ENCODE assay signal across 11 cellular contexts in the genomic region with DNA sequence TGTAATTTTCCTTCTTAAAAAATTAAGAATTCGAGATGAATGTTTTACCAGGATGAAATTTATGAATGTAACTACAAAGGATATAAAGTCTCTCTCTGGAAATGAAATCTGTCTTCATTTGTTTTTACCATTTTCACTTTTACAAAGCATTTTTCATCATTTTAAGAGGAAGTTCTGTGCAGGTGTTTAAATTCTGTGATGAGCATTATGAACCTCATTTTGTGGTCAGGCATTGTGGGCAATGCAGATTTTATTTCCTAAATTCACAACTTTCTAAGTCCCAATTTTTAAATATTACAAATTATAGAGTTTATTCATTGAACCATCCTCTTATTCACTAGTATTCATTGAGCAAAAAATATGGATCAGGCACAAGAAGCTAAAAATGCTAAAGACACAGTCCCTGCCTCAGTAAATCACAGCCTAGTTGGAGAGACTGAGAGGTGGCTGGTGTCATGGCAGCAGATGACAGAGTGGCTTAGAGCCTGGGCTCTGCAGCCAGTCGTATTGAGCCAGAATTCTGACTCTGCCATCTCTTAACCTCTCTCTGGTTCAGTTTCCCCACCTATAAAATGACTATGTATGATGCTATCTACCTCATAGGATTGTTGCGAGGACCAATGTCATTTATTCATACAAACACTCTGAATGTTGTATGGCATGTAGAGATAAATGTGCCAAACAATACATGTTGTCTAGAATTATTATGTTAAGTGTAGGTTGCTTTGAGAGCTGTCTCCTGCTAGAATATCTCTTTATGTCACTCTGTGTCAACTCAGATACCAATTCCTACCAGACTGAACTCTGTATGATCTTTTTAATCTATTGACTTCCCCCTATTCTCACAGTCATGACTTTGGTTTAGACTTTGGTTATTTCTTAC. TPM values are rescaled to one million over a fixed set of nuclear protein-coding genes. Genes with fewer than 3 reads are reported as not detected.
A peak's percentile ranks its signal among the peaks of the same experiment; 100 is the strongest.
DNase-seq lines count a peak whose midpoint lies in the region; ATAC-seq and TF ChIP-seq lines count a peak whose summit lies in the region.
"Had no signal": no experiment of that assay in that cellular context is flagged by ENCODE, and none has a peak within 500 bp of the region (broad histone marks: within the 10 kb centered on the region; RNA-seq: fewer than 3 reads in every experiment).

No MANE protein-coding gene starts in this region.

- H3K27ac ChIP-seq in OCI-LY3 (ENCODE audit: low read length), result peak overlapping the region; percentile 69
- H3K27ac ChIP-seq: parathyroid adenoma, vagina had no signal

- H3K36me3 Mint-ChIP-seq in activated T-cell treated with anti-CD3 and anti-CD28 coated beads, Interleukin-2, amount 50 U/mL, for 4 hours (ENCODE audit: insufficient read depth), result no peaks in the 10 kb centered on the region
- no peaks in the 10 kb centered on the region for H3K36me3 Mint-ChIP-seq in central memory CD8-positive, alpha-beta T cell (ENCODE audit: insufficient read depth)

- no peak for DNase-seq in activated T-cell treated with anti-CD3 and anti-CD28 coated beads, Interleukin-2, amount 50 U/mL, for 4 hours
- no peak for DNase-seq in activated T-cell treated with anti-CD3 and anti-CD28 coated beads, Interleukin-2, amount 50 U/mL, for 1 hour
- DNase-seq in central memory CD8-positive, alpha-beta T cell (ENCODE audit: low spot score in 2 of 2), result no peak
- DNase-seq in stimulated activated naive CD8-positive, alpha-beta T cell treated with anti-CD3 and anti-CD28 coated beads, Interleukin-15, amount 100 ng/mL, for 72 hours, result no peak
- DNase-seq in cardiac septum (ENCODE audit: low spot score) (no peak), inferior parietal cortex (ENCODE audit: extremely low spot score) (no peak), NCI-H1930 (lab: John Stamatoyannopoulos, UW) (no peak)
- DNase-seq: anterior cingulate cortex had no signal

- H3K9ac ChIP-seq in OCI-LY3 (ENCODE audit: low read length), result peak overlapping the region; percentile 17; the same call in 1 of the 2 replicates
- H3K9ac ChIP-seq: parathyroid adenoma had no signal

- peaks cover 32% of the 10 kb centered on the region for H3K4me1 Mint-ChIP-seq in activated T-cell treated with anti-CD3 and anti-CD28 coated beads, Interleukin-2, amount 50 U/mL, for 4 hours (ENCODE audit: low read depth)
- H3K4me1 Mint-ChIP-seq in central memory CD8-positive, alpha-beta T cell, result peaks cover 11% of the 10 kb centered on the region
- peaks cover 63% of the 10 kb centered on the region for H3K4me1 Mint-ChIP-seq in stimulated activated naive CD8-positive, alpha-beta T cell treated with anti-CD3 and anti-CD28 coated beads, Interleukin-15, amount 100 ng/mL, for 72 hours

- H3K4me2 ChIP-seq in OCI-LY3 (ENCODE audit: low read length), result peak overlapping the region; percentile 58

- H3K79me2 ChIP-seq in OCI-LY3 (ENCODE audit: low read length), result no peaks in the 10 kb centered on the region
- H3K79me2 ChIP-seq: parathyroid adenoma had no signal

- H3K36me3 ChIP-seq in OCI-LY3 (replicated peaks; ENCODE audit: low read depth, low read length), result no peaks in the 10 kb centered on the region
- H3K36me3 ChIP-seq: vagina had no signal

- H3K9me3 ChIP-seq in OCI-LY3 (ENCODE audit: insufficient read depth, low read length), result no peaks in the 10 kb centered on the region
- H3K9me3 ChIP-seq: vagina had no signal

- H3K4me3 ChIP-seq in OCI-LY3 (ENCODE audit: low read length), result peak overlapping the region; percentile 25
- H3K4me3 ChIP-seq: vagina had no signal

- ATAC-seq in activated T-cell treated with anti-CD3 and anti-CD28 coated beads, Interleukin-2, amount 50 U/mL, for 4 hours, result peak; percentile 70 to 72
- peak; percentile 36 for ATAC-seq in central memory CD8-positive, alpha-beta T cell (replicated peaks; ENCODE audit: extremely low read depth, poor library complexity, severe bottlenecking)
- peak; percentile 92 for ATAC-seq in stimulated activated naive CD8-positive, alpha-beta T cell treated with anti-CD3 and anti-CD28 coated beads, Interleukin-15, amount 100 ng/mL, for 72 hours

- intact Hi-C loops in cardiac septum (cut with DNase I), result no loop called here

- no peak for TF ChIP-seq CTCF in OCI-LY3 (IDR thresholded peaks at IDR 0.05; ENCODE audit: low read depth, low read length)

- H3K27me3 ChIP-seq in OCI-LY3 (ENCODE audit: low read depth, low read length), result no peaks in the 10 kb centered on the region
- H3K27me3 ChIP-seq: vagina had no signal

- no peaks in the 10 kb centered on the region for H4K20me1 ChIP-seq in OCI-LY3 (ENCODE audit: insufficient read depth, low read length)

- H2AFZ ChIP-seq in OCI-LY3 (ENCODE audit: low read depth, low read length), result no peak overlapping the region; the same call in 1 of the 2 replicates
- H2AFZ ChIP-seq: parathyroid adenoma had no signal

- H3K4me1 ChIP-seq in OCI-LY3 (ENCODE audit: low read length), result peaks cover 61% of the 10 kb centered on the region
- H3K4me1 ChIP-seq: parathyroid adenoma had no signal

- peaks cover 4% of the 10 kb centered on the region for H3K9me3 Mint-ChIP-seq in activated T-cell treated with anti-CD3 and anti-CD28 coated beads, Interleukin-2, amount 50 U/mL, for 4 hours
- no peaks in the 10 kb centered on the region for H3K9me3 Mint-ChIP-seq in central memory CD8-positive, alpha-beta T cell
- peaks cover 0 to 2% of the 10 kb centered on the region in 2 donors for H3K9me3 Mint-ChIP-seq in stimulated activated naive CD8-positive, alpha-beta T cell treated with anti-CD3 and anti-CD28 coated beads, Interleukin-15, amount 100 ng/mL, for 72 hours

- no peak overlapping the region for H3K27ac Mint-ChIP-seq in central memory CD8-positive, alpha-beta T cell (ENCODE audit: low read depth)
- peak overlapping the region; percentile 59 to 72 for H3K27ac Mint-ChIP-seq in stimulated activated naive CD8-positive, alpha-beta T cell treated with anti-CD3 and anti-CD28 coated beads, Interleukin-15, amount 100 ng/mL, for 72 hours

- no peaks in the 10 kb centered on the region for H3K27me3 Mint-ChIP-seq in activated T-cell treated with anti-CD3 and anti-CD28 coated beads, Interleukin-2, amount 50 U/mL, for 4 hours (ENCODE audit: low read depth)
- no peaks in the 10 kb centered on the region for H3K27me3 Mint-ChIP-seq in central memory CD8-positive, alpha-beta T cell
- no peaks in the 10 kb centered on the region for H3K27me3 Mint-ChIP-seq in stimulated activated naive CD8-positive, alpha-beta T cell treated with anti-CD3 and anti-CD28 coated beads, Interleukin-15, amount 100 ng/mL, for 72 hours

- H3K4me3 Mint-ChIP-seq in activated T-cell treated with anti-CD3 and anti-CD28 coated beads, Interleukin-2, amount 50 U/mL, for 4 hours, result no peak overlapping the region
- no peak overlapping the region for H3K4me3 Mint-ChIP-seq in central memory CD8-positive, alpha-beta T cell
- peak overlapping the region; percentile 27 to 62 for H3K4me3 Mint-ChIP-seq in stimulated activated naive CD8-positive, alpha-beta T cell treated with anti-CD3 and anti-CD28 coated beads, Interleukin-15, amount 100 ng/mL, for 72 hours

RNA-seq across cellular contexts. Expression of gene TGFBR2, which starts 7.5 kb away (rescaled TPM):
- total RNA-seq in activated T-cell treated with anti-CD3 and anti-CD28 coated beads, Interleukin-2, amount 50 U/mL, for 4 hours, result 100 to 1,000 TPM; 104 to 114 (median 111) TPM
- 66.7 TPM for total RNA-seq in cardiac septum

Comparison
In these comparisons a context has a peak if more than half of its experiments do, and no peak if none do; other contexts are left out.
1. ATAC-seq: peak in every context shown above with its lines; median percentile 92 in stimulated activated naive CD8-positive, alpha-beta T cell treated with anti-CD3 and anti-CD28 coated beads, Interleukin-15, amount 100 ng/mL, for 72 hours; 71 in activated T-cell treated with anti-CD3 and anti-CD28 coated beads, Interleukin-2, amount 50 U/mL, for 4 hours; 36 in central memory CD8-positive, alpha-beta T cell.
2. H3K4me3 Mint-ChIP-seq: peak in stimulated activated naive CD8-positive, alpha-beta T cell treated with anti-CD3 and anti-CD28 coated beads, Interleukin-15, amount 100 ng/mL, for 72 hours (2 of 2); none in activated T-cell treated with anti-CD3 and anti-CD28 coated beads, Interleukin-2, amount 50 U/mL, for 4 hours (single experiment) and central memory CD8-positive, alpha-beta T cell (single experiment).